ENCODE assay signal across 9 cellular contexts in genomic region chr10:71873582-71874182, GRCh38. TPM values are rescaled to one million over a fixed set of nuclear protein-coding genes. Genes with fewer than 3 reads are reported as not detected.
DNase-seq lines count a peak whose midpoint lies in the region; ATAC-seq and TF ChIP-seq lines count a peak whose summit lies in the region.
"Had no signal": no experiment of that assay in that cellular context is flagged by ENCODE, and none has a peak within 500 bp of the region (broad histone marks: within the 10 kb centered on the region; RNA-seq: fewer than 3 reads in every experiment).

No MANE protein-coding gene starts in this region.

- no peak for TF ChIP-seq CTCF in lower leg skin (IDR thresholded peaks at IDR 0.05)

- intact Hi-C loops in lower leg skin (cut with DNase I; ENCODE audit: low total_unique reads): no loop called here

- no peak for DNase-seq in stimulated activated naive CD8-positive, alpha-beta T cell treated with anti-CD3 and anti-CD28 coated beads, Interleukin-15, Interleukin-2, amounts not matched to agents 100 U/mL and 50 U/mL, for 24 hours
- no peak for DNase-seq in lower leg skin (ENCODE audit: low spot score in 2 of 2)
- no peak for DNase-seq in NCI-H774 (lab: John Stamatoyannopoulos, UW)
- no peak for DNase-seq in activated CD8-positive, alpha-beta memory T cell treated with anti-CD3 and anti-CD28 coated beads, Interleukin-2, amount 50 U/mL, for 48 hours
- DNase-seq: IMR-90 had no signal

- ATAC-seq in GM19025 (IDR thresholded peaks at IDR 0.05; ENCODE audit: low read depth, unreplicated experiment) (peak; percentile 96), GM21825 (IDR thresholded peaks at IDR 0.05; ENCODE audit: unreplicated experiment) (peak; percentile 93), HG03432 (IDR thresholded peaks at IDR 0.05; ENCODE audit: unreplicated experiment) (peak; percentile 94)
- peak; percentile 35 for ATAC-seq in stimulated activated naive CD8-positive, alpha-beta T cell treated with anti-CD3 and anti-CD28 coated beads, Interleukin-15, Interleukin-2, amounts not matched to agents 100 U/mL and 50 U/mL, for 24 hours
- ATAC-seq: WTC11 had no signal

- WGBS in lower leg skin, 2 donors: 90% methylated on average over 7 of the region's 7 CpGs

- no peak for TF ChIP-seq POLR2A in lower leg skin (IDR thresholded peaks at IDR 0.05)

- H3K4me3 ChIP-seq in lower leg skin (ENCODE audit: low read depth, poor library complexity, severe bottlenecking): no peak overlapping the region

RNA-seq across cellular contexts. Expression of gene PSAP, which starts 22.6 kb away (rescaled TPM):
- total RNA-seq in lower leg skin: 100 to 1,000 TPM; 425 to 693 (median 495) TPM

Comparison
In these comparisons a context has a peak if more than half of its experiments do, and no peak if none do; other contexts are left out.
1. ATAC-seq: peak in every context shown above with its lines; median percentile 96 in GM19025; 94 in HG03432; 93 in GM21825; 35 in stimulated activated naive CD8-positive, alpha-beta T cell treated with anti-CD3 and anti-CD28 coated beads, Interleukin-15, Interleukin-2, amounts not matched to agents 100 U/mL and 50 U/mL, for 24 hours.